In genomic region chr13:71580614-71581013, GRCh38 we compare ENCODE assay signal across 25 cellular contexts.
"Had no signal": no experiment of that assay in that cellular context is flagged by ENCODE, and none has a peak within 500 bp of the region (broad histone marks: within the 10 kb centered on the region; RNA-seq: fewer than 3 reads in every experiment).

No MANE protein-coding gene starts in this region.

- H3K79me2 ChIP-seq: hepatocyte had no signal

- H3K4me1 ChIP-seq: colonic mucosa, esophagus muscularis mucosa, esophagus squamous epithelium, foreskin keratinocyte, gastrocnemius medialis, heart left ventricle, heart right ventricle had no signal

- H3K36me3 ChIP-seq: colonic mucosa, esophagus muscularis mucosa, esophagus squamous epithelium, gastrocnemius medialis, heart left ventricle, heart right ventricle had no signal

- DNase-seq: colonic mucosa; cortex of kidney; dermis blood vessel endothelial cell; dorsolateral prefrontal cortex; effector CD4-positive, alpha-beta T cell; effector CD8-positive, alpha-beta T cell; effector memory CD4-positive, alpha-beta T cell; effector memory CD8-positive, alpha-beta T cell; endodermal cell; erythroblast; esophagus squamous epithelium; foreskin fibroblast; foreskin keratinocyte; foreskin melanocyte; gastrocnemius medialis; glutamatergic neuron; head of caudate nucleus; heart left ventricle; heart right ventricle; hippocampal formation had no signal

- H3K27me3 ChIP-seq: colonic mucosa, dorsolateral prefrontal cortex, esophagus muscularis mucosa, esophagus squamous epithelium, foreskin keratinocyte, gastrocnemius medialis, heart left ventricle, heart right ventricle, hepatocyte had no signal

- H3K4me3 ChIP-seq: colonic mucosa, coronary artery, dorsolateral prefrontal cortex, esophagus muscularis mucosa, esophagus squamous epithelium, gastrocnemius medialis, heart left ventricle, heart right ventricle, hepatocyte had no signal

- H3K9me3 ChIP-seq: colonic mucosa, esophagus muscularis mucosa, esophagus squamous epithelium, gastrocnemius medialis, heart left ventricle, heart right ventricle had no signal

- H3K4me2 ChIP-seq: hepatocyte had no signal

- H2AFZ ChIP-seq: hepatocyte had no signal

- ATAC-seq: effector memory CD8-positive, alpha-beta T cell; esophagus mucosa; foreskin keratinocyte; gastrocnemius medialis; heart left ventricle; heart right ventricle had no signal

- H3K27ac ChIP-seq: colonic mucosa, coronary artery, dorsolateral prefrontal cortex, epithelial cell of prostate, esophagus muscularis mucosa, esophagus squamous epithelium, foreskin keratinocyte, gastrocnemius medialis, heart left ventricle, heart right ventricle, hepatocyte had no signal
